9 cellular contexts compared by ENCODE assay signal in genomic region chr4:24988776-24989175, GRCh38. TPM values are rescaled to one million over a fixed set of nuclear protein-coding genes. Genes with fewer than 3 reads are reported as not detected.
DNase-seq lines count a peak whose midpoint lies in the region; TF ChIP-seq lines count a peak whose summit lies in the region.
"Had no signal": no experiment of that assay in that cellular context is flagged by ENCODE, and none has a peak within 500 bp of the region (broad histone marks: within the 10 kb centered on the region; RNA-seq: fewer than 3 reads in every experiment).

No MANE protein-coding gene starts in this region.

- no peaks in the 10 kb centered on the region for H3K36me3 Mint-ChIP-seq in activated CD4-positive, alpha-beta memory T cell treated with anti-CD3 and anti-CD28 coated beads, Interleukin-2, amount 10 ng/mL, durations not matched to agents 7 days and 5 days (ENCODE audit: low read depth)

- DNase-seq in AG04449 (ENCODE audit: low read depth, low spot score) (no peak), SW480 (ENCODE audit: low spot score) (peak; percentile 32), hepatocyte (ENCODE audit: low spot score) (peak; percentile 26), GOT3 (lab: John Stamatoyannopoulos, UW) (no peak), Peyer's patch (no peak), sigmoid colon (no peak)
- no peak for DNase-seq in activated CD4-positive, alpha-beta memory T cell treated with anti-CD3 and anti-CD28 coated beads, Interleukin-2, amount 10 ng/mL, durations not matched to agents 7 days and 5 days

- intact Hi-C loops in sigmoid colon (cut with DNase I), result no loop called here

- no peak overlapping the region for H3K27ac Mint-ChIP-seq in activated CD4-positive, alpha-beta memory T cell treated with anti-CD3 and anti-CD28 coated beads, Interleukin-2, amount 10 ng/mL, durations not matched to agents 7 days and 5 days

- CTCF ChIA-PET in AG04449 (lab: Yijun Ruan, JAX) (interaction anchor here (1.3 to 1.9 kb wide), 3 partner anchors 9 to 518 kb away, joined by 3 to 13 read pairs (median 10); no protein-coding TSS in a partner anchor), HEK293 (lab: Yijun Ruan, JAX) (interaction anchor here (0.6 to 4.3 kb wide), 4 partner anchors 9 to 106 kb away, joined by 3 to 22 read pairs (median 5); no protein-coding TSS in a partner anchor)
- CTCF ChIA-PET in activated CD4-positive, alpha-beta memory T cell treated with anti-CD3 and anti-CD28 coated beads, Interleukin-2, amount 10 ng/mL, durations not matched to agents 7 days and 5 days (lab: Charles Lee), result no interaction called here

- no peaks in the 10 kb centered on the region for H3K9me3 Mint-ChIP-seq in activated CD4-positive, alpha-beta memory T cell treated with anti-CD3 and anti-CD28 coated beads, Interleukin-2, amount 10 ng/mL, durations not matched to agents 7 days and 5 days

- POLR2A ChIA-PET in AG04449 (lab: Yijun Ruan, JAX) (interaction anchor here (0.6 kb wide), 1 partner anchor 692 kb away, joined by 3 read pairs; no protein-coding TSS in a partner anchor), HEK293 (lab: Yijun Ruan, JAX) (no interaction called here)
- POLR2A ChIA-PET in activated CD4-positive, alpha-beta memory T cell treated with anti-CD3 and anti-CD28 coated beads, Interleukin-2, amount 10 ng/mL, durations not matched to agents 7 days and 5 days (lab: Charles Lee), result no interaction called here

- peaks cover 2% of the 10 kb centered on the region for H3K27me3 Mint-ChIP-seq in activated CD4-positive, alpha-beta memory T cell treated with anti-CD3 and anti-CD28 coated beads, Interleukin-2, amount 10 ng/mL, durations not matched to agents 7 days and 5 days

- H2AFZ ChIP-seq in hepatocyte, result no peak overlapping the region

- H3K4me1 Mint-ChIP-seq in activated CD4-positive, alpha-beta memory T cell treated with anti-CD3 and anti-CD28 coated beads, Interleukin-2, amount 10 ng/mL, durations not matched to agents 7 days and 5 days, result no peaks in the 10 kb centered on the region

- no peaks in the 10 kb centered on the region for H3K79me2 ChIP-seq in hepatocyte

- TF ChIP-seq CTCF in AG04449 (IDR thresholded peaks at IDR 0.05; ENCODE audit: insufficient read depth, low read length, missing control alignments), result peak; percentile 47
- TF ChIP-seq CTCF in HEK293 (tag by site-specific recombination; IDR thresholded peaks at IDR 0.05), result no peak
- TF ChIP-seq CTCF in hepatocyte (IDR thresholded peaks at IDR 0.05; ENCODE audit: poor library complexity), result peak; percentile 35
- TF ChIP-seq CTCF in Peyer's patch (IDR thresholded peaks at IDR 0.05), result peak in 1 of 6 experiments; percentile 33
- no peak for TF ChIP-seq CTCF in sigmoid colon (IDR thresholded peaks at IDR 0.05)

- no peak for TF ChIP-seq EP300 in sigmoid colon (IDR thresholded peaks at IDR 0.05)

- H4K20me1 ChIP-seq in hepatocyte (ENCODE audit: insufficient read depth, poor library complexity, severe bottlenecking), result no peaks in the 10 kb centered on the region

- WGBS in hepatocyte (ENCODE audit: low lambda C conversion rate, missing lambda C conversion rate), result 48% methylated on average over 1 of the region's 1 CpG
- 72 to 80% methylated on average over 1 of the region's 1 CpG for WGBS in sigmoid colon, 2 donors

- H3K27me3 ChIP-seq in hepatocyte (no peaks in the 10 kb centered on the region), Peyer's patch (no peaks in the 10 kb centered on the region), sigmoid colon (no peaks in the 10 kb centered on the region)

- H3K9me2 ChIP-seq in hepatocyte (replicated peaks; ENCODE audit: insufficient read depth), result no peaks in the 10 kb centered on the region

- no peak overlapping the region for H3K4me2 ChIP-seq in hepatocyte

- TF ChIP-seq POLR2A in Peyer's patch (IDR thresholded peaks at IDR 0.05), result no peak
- TF ChIP-seq POLR2A in sigmoid colon (IDR thresholded peaks at IDR 0.05), result no peak

- H3K9me3 ChIP-seq in HEK293 (ENCODE audit: control insufficient read depth, insufficient read depth, low read depth, low read length) (no peaks in the 10 kb centered on the region), hepatocyte (ENCODE audit: low read depth) (no peaks in the 10 kb centered on the region), Peyer's patch (no peaks in the 10 kb centered on the region), sigmoid colon (no peaks in the 10 kb centered on the region)

- H3K27ac ChIP-seq in HEK293 (ENCODE audit: extremely low read depth, low read depth, low read length) (no peak overlapping the region), hepatocyte (no peak overlapping the region), Peyer's patch (no peak overlapping the region), sigmoid colon (no peak overlapping the region)
- H3K27ac ChIP-seq: SK-N-MC had no signal

- no peak overlapping the region for H3K4me3 Mint-ChIP-seq in activated CD4-positive, alpha-beta memory T cell treated with anti-CD3 and anti-CD28 coated beads, Interleukin-2, amount 10 ng/mL, durations not matched to agents 7 days and 5 days

- H3K4me3 ChIP-seq in AG04449 (ENCODE audit: low read depth, low read length), result no peak overlapping the region
- no peak overlapping the region for H3K4me3 ChIP-seq in HEK293 (ENCODE audit: low read depth, low read length)
- no peak overlapping the region for H3K4me3 ChIP-seq in hepatocyte
- H3K4me3 ChIP-seq in Peyer's patch, result no peak overlapping the region
- no peak overlapping the region for H3K4me3 ChIP-seq in sigmoid colon
- H3K4me3 ChIP-seq: SK-N-MC had no signal

- no peaks in the 10 kb centered on the region for H3K4me1 ChIP-seq in HEK293 (ENCODE audit: control insufficient read depth, insufficient read depth, low read length)
- no peaks in the 10 kb centered on the region for H3K4me1 ChIP-seq in hepatocyte (ENCODE audit: insufficient read depth)
- no peaks in the 10 kb centered on the region for H3K4me1 ChIP-seq in Peyer's patch
- peaks cover 0 to 3% (median 0%) of the 10 kb centered on the region in 4 donors for H3K4me1 ChIP-seq in sigmoid colon

- H3K36me3 ChIP-seq in HEK293 (ENCODE audit: control insufficient read depth in 2 of 2, insufficient read depth in 1 of 2, low read length in 2 of 2) (no peaks in the 10 kb centered on the region), hepatocyte (replicated peaks; ENCODE audit: insufficient read depth, low read depth) (no peaks in the 10 kb centered on the region), Peyer's patch (no peaks in the 10 kb centered on the region), sigmoid colon (no peaks in the 10 kb centered on the region)

TF ChIP-seq in HEK293, 187 proteins besides CTCF, POLR2A, EP300 and RAD21:
- TF ChIP-seq OSR2 (tag by site-specific recombination; IDR thresholded peaks at IDR 0.05), result no peak
- peak; percentile 51 for TF ChIP-seq ZNF654 (tag by site-specific recombination; IDR thresholded peaks at IDR 0.05; ENCODE audit: low read depth)
- TF ChIP-seq ZNF2 (tag by site-specific recombination; IDR thresholded peaks at IDR 0.05), result peak; percentile 32; the same call in 1 of the 2 replicates

RNA-seq across cellular contexts. Expression of gene LGI2, which starts 42.0 kb away (rescaled TPM):
- total RNA-seq in hepatocyte, result 0.60 and 3.6 TPM in 2 replicates
- polyA plus RNA-seq in hepatocyte, result 0.89 and 1.7 TPM in 2 replicates
- not detected for total RNA-seq in activated CD4-positive, alpha-beta memory T cell treated with anti-CD3 and anti-CD28 coated beads, Interleukin-2, amount 10 ng/mL, durations not matched to agents 7 days and 5 days
- total RNA-seq in Peyer's patch, result under 1 TPM in 3 of 4 donors, not detected in 1; 0.40 to 0.83 (median 0.66) TPM
- 1 to 10 TPM; 1.2 to 6.7 (median 3.5) TPM for total RNA-seq in sigmoid colon
- 1 to 10 TPM in 1 of 3 donors, under 1 TPM in 1, not detected in 1; 0.23 to 1.1 TPM for polyA plus RNA-seq in sigmoid colon

Comparison
In these comparisons a context has a peak if more than half of its experiments do, and no peak if none do; other contexts are left out.
1. DNase-seq: peak in SW480 (single experiment) and hepatocyte (single experiment); none in AG04449 (single experiment), activated CD4-positive, alpha-beta memory T cell treated with anti-CD3 and anti-CD28 coated beads, Interleukin-2, amount 10 ng/mL, durations not matched to agents 7 days and 5 days (single experiment), GOT3 (single experiment), Peyer's patch (0 of 3) and sigmoid colon (single experiment).
2. CTCF ChIP-seq: peak in AG04449 (single experiment) and hepatocyte (single experiment); none in HEK293 (single experiment) and sigmoid colon (0 of 4).